ENCODE assay signal across 14 cellular contexts in the genomic region with DNA sequence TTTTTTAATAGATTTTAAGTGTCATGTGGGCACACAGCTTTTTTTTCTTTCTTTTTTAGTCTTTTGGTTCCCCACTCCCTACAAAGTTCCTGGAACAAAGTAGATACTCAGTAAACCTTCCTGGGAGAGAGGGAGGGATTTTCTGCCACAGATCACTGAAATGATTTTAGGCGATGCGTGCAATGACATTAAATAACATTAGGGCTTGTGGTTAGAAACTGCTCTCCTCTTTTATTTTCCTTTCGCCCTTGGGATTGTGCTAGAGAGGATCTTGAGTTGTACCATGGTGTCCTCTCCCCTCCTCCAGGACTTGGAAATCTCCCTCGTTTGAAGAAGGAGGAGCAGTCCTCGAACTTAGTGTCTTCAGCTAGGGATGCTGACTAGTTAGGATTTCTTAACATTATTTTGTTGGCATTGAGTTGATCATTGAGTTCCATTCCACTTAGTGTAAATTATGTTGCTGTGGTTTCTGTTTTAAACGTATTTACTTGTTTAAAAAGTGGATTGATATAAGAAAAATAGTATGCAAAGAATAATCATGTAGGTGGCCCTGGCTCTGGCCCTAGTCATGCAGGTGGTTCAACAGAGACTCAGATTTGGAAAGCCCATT.
DNase-seq lines count a peak whose midpoint lies in the region; ATAC-seq lines count a peak whose summit lies in the region.
"Had no signal": no experiment of that assay in that cellular context is flagged by ENCODE, and none has a peak within 500 bp of the region (broad histone marks: within the 10 kb centered on the region; RNA-seq: fewer than 3 reads in every experiment).

No MANE protein-coding gene starts in this region.

- peaks cover 14% of the 10 kb centered on the region for H3K4me1 Mint-ChIP-seq in activated naive CD4-positive, alpha-beta T cell treated with anti-CD3 and anti-CD28 coated beads for 36 hours (ENCODE audit: low read depth)
- peaks cover 79% of the 10 kb centered on the region for H3K4me1 Mint-ChIP-seq in activated CD4-positive, alpha-beta memory T cell treated with anti-CD3 and anti-CD28 coated beads for 36 hours (ENCODE audit: low read depth)
- peaks cover 97 to 98% of the 10 kb centered on the region in 2 donors for H3K4me1 Mint-ChIP-seq in immature natural killer cell
- peaks cover 64% of the 10 kb centered on the region for H3K4me1 Mint-ChIP-seq in stimulated activated naive CD8-positive, alpha-beta T cell treated with anti-CD3 and anti-CD28 coated beads, Interleukin-15, amount 100 ng/mL, for 72 hours

- POLR2A ChIA-PET in activated CD4-positive, alpha-beta memory T cell treated with anti-CD3 and anti-CD28 coated beads for 36 hours (lab: Charles Lee): interaction anchor here (1.0 to 2.9 kb wide), 7 partner anchors 10 to 43 kb away, joined by 3 to 35 read pairs (median 4); no protein-coding TSS in a partner anchor

- H3K27me3 Mint-ChIP-seq in activated naive CD4-positive, alpha-beta T cell treated with anti-CD3 and anti-CD28 coated beads for 36 hours (ENCODE audit: low read depth): peaks cover 28% of the 10 kb centered on the region
- no peaks in the 10 kb centered on the region for H3K27me3 Mint-ChIP-seq in activated CD4-positive, alpha-beta memory T cell treated with anti-CD3 and anti-CD28 coated beads for 36 hours
- H3K27me3 Mint-ChIP-seq in immature natural killer cell (ENCODE audit: low read depth in 3 of 3): peaks cover 8 to 12% (median 11%) of the 10 kb centered on the region in 3 donors
- peaks cover 60% of the 10 kb centered on the region for H3K27me3 Mint-ChIP-seq in stimulated activated naive CD8-positive, alpha-beta T cell treated with anti-CD3 and anti-CD28 coated beads, Interleukin-15, amount 100 ng/mL, for 72 hours

- no peak for DNase-seq in activated naive CD4-positive, alpha-beta T cell treated with anti-CD3 and anti-CD28 coated beads for 36 hours
- no peak for DNase-seq in activated naive CD4-positive, alpha-beta T cell treated with anti-CD3 and anti-CD28 coated beads, Interleukin-2, amount 50 U/mL, for 72 hours (ENCODE audit: low spot score in 2 of 2)
- no peak for DNase-seq in activated CD4-positive, alpha-beta memory T cell treated with anti-CD3 and anti-CD28 coated beads for 36 hours
- DNase-seq in immature natural killer cell (no peak), HuH-7 (ENCODE audit: low spot score) (no peak), Ammon's horn (ENCODE audit: low spot score) (no peak), G401 (ENCODE audit: low spot score) (no peak)
- no peak for DNase-seq in stimulated activated naive CD8-positive, alpha-beta T cell treated with anti-CD3 and anti-CD28 coated beads, Interleukin-15, amount 100 ng/mL, for 72 hours
- DNase-seq: AML-193; H9; NCI-H1092; NCI-H446; stimulated activated CD4-positive, alpha-beta T cell treated with anti-CD3 and anti-CD28 coated beads, Interleukin-1b, Interleukin-23, amount 100 ng/mL, for 48 hours had no signal

- intact Hi-C loops in activated naive CD4-positive, alpha-beta T cell treated with anti-CD3 and anti-CD28 coated beads for 36 hours (cut with micrococcal nuclease): loop anchor here (1.0 to 5.0 kb wide), 7 partner anchors 12 to 108 kb away; no protein-coding TSS in a partner anchor
- intact Hi-C loops in activated CD4-positive, alpha-beta memory T cell treated with anti-CD3 and anti-CD28 coated beads for 36 hours (cut with micrococcal nuclease): loop anchor here (1.0 to 2.0 kb wide), 5 partner anchors 11 to 67 kb away; no protein-coding TSS in a partner anchor

- H3K9me3 Mint-ChIP-seq in activated naive CD4-positive, alpha-beta T cell treated with anti-CD3 and anti-CD28 coated beads for 36 hours: no peaks in the 10 kb centered on the region
- no peaks in the 10 kb centered on the region for H3K9me3 Mint-ChIP-seq in activated naive CD4-positive, alpha-beta T cell treated with anti-CD3 and anti-CD28 coated beads, Interleukin-2, amount 50 U/mL, for 72 hours
- H3K9me3 Mint-ChIP-seq in activated CD4-positive, alpha-beta memory T cell treated with anti-CD3 and anti-CD28 coated beads for 36 hours: no peaks in the 10 kb centered on the region
- no peaks in the 10 kb centered on the region for H3K9me3 Mint-ChIP-seq in immature natural killer cell
- H3K9me3 Mint-ChIP-seq in stimulated activated naive CD8-positive, alpha-beta T cell treated with anti-CD3 and anti-CD28 coated beads, Interleukin-15, amount 100 ng/mL, for 72 hours: no peaks in the 10 kb centered on the region
- H3K9me3 Mint-ChIP-seq: H9 had no signal

- no peak for ATAC-seq in activated naive CD4-positive, alpha-beta T cell treated with anti-CD3 and anti-CD28 coated beads, Interleukin-2, amount 50 U/mL, for 72 hours
- no peak for ATAC-seq in stimulated activated naive CD8-positive, alpha-beta T cell treated with anti-CD3 and anti-CD28 coated beads, Interleukin-15, amount 100 ng/mL, for 72 hours

- H3K27ac Mint-ChIP-seq in activated naive CD4-positive, alpha-beta T cell treated with anti-CD3 and anti-CD28 coated beads for 36 hours: peak overlapping the region; percentile 67
- H3K27ac Mint-ChIP-seq in activated naive CD4-positive, alpha-beta T cell treated with anti-CD3 and anti-CD28 coated beads, Interleukin-2, amount 50 U/mL, for 72 hours: peak overlapping the region in 1 of 2 donors; percentile 56
- H3K27ac Mint-ChIP-seq in activated CD4-positive, alpha-beta memory T cell treated with anti-CD3 and anti-CD28 coated beads for 36 hours: peak overlapping the region; percentile 85
- H3K27ac Mint-ChIP-seq in immature natural killer cell: peak overlapping the region; percentile 95 to 99 (median 96)
- H3K27ac Mint-ChIP-seq in stimulated activated naive CD8-positive, alpha-beta T cell treated with anti-CD3 and anti-CD28 coated beads, Interleukin-15, amount 100 ng/mL, for 72 hours: peak overlapping the region; percentile 16 to 66
- H3K27ac Mint-ChIP-seq: H9 had no signal

- CTCF ChIA-PET in activated naive CD4-positive, alpha-beta T cell treated with anti-CD3 and anti-CD28 coated beads for 36 hours (lab: Charles Lee): interaction anchor here (1.0 to 2.1 kb wide), 4 partner anchors 15 to 71 kb away, joined by 3 to 8 read pairs (median 4); no protein-coding TSS in a partner anchor
- CTCF ChIA-PET in activated CD4-positive, alpha-beta memory T cell treated with anti-CD3 and anti-CD28 coated beads for 36 hours (lab: Charles Lee): interaction anchor here (1.3 to 5.2 kb wide), 3 partner anchors 12 to 44 kb away, joined by 6 to 32 read pairs (median 6); no protein-coding TSS in a partner anchor

- H3K36me3 Mint-ChIP-seq in activated naive CD4-positive, alpha-beta T cell treated with anti-CD3 and anti-CD28 coated beads for 36 hours (ENCODE audit: low read depth): peaks cover 3% of the 10 kb centered on the region
- peaks cover 0 to 65% of the 10 kb centered on the region in 2 donors for H3K36me3 Mint-ChIP-seq in activated naive CD4-positive, alpha-beta T cell treated with anti-CD3 and anti-CD28 coated beads, Interleukin-2, amount 50 U/mL, for 72 hours
- peaks cover 43% of the 10 kb centered on the region for H3K36me3 Mint-ChIP-seq in activated CD4-positive, alpha-beta memory T cell treated with anti-CD3 and anti-CD28 coated beads for 36 hours
- peaks cover 57 to 75% (median 57%) of the 10 kb centered on the region in 3 donors for H3K36me3 Mint-ChIP-seq in immature natural killer cell
- H3K36me3 Mint-ChIP-seq: brain had no signal

- in situ Hi-C loops in G401 (cut with HindIII; ENCODE audit: low sequenced_read_pairs): no loop called here

- no peak overlapping the region for H3K4me3 Mint-ChIP-seq in activated naive CD4-positive, alpha-beta T cell treated with anti-CD3 and anti-CD28 coated beads for 36 hours
- H3K4me3 Mint-ChIP-seq in activated CD4-positive, alpha-beta memory T cell treated with anti-CD3 and anti-CD28 coated beads for 36 hours: peak overlapping the region; percentile 31
- H3K4me3 Mint-ChIP-seq in immature natural killer cell: peak overlapping the region; percentile 68 to 85 (median 84)
- H3K4me3 Mint-ChIP-seq in stimulated activated naive CD8-positive, alpha-beta T cell treated with anti-CD3 and anti-CD28 coated beads, Interleukin-15, amount 100 ng/mL, for 72 hours: peak overlapping the region; percentile 58 to 59
- H3K4me3 Mint-ChIP-seq: H9 had no signal
